ENCODE assay signal across 28 cellular contexts in genomic region chr1:4772294-4773010, GRCh38.
"Had no signal": no experiment of that assay in that cellular context is flagged by ENCODE, and none has a peak within 500 bp of the region (broad histone marks: within the 10 kb centered on the region; RNA-seq: fewer than 3 reads in every experiment).

No MANE protein-coding gene starts in this region.

- FAIRE-seq: keratinocyte had no signal

- H3K4me2 ChIP-seq: hepatocyte, smooth muscle cell had no signal

- H3K36me3 Mint-ChIP-seq: naive thymus-derived CD8-positive, alpha-beta T cell; stimulated activated naive B cell treated with anti-CD40 and anti-IgM and Interleukin-4, amounts not matched to agents 10 μg/mL and 1 μg/mL and 100 μg/mL, for 72 hours had no signal

- H3K4me3 ChIP-seq: heart right ventricle, hepatocyte, left lung, lower lobe of right lung, ovary, right atrium auricular region, right lobe of liver, smooth muscle cell, stomach, testis, thyroid gland, transverse colon, upper lobe of left lung, vagina had no signal

- H2AFZ ChIP-seq: hepatocyte had no signal

- H3K4me3 Mint-ChIP-seq: naive thymus-derived CD8-positive, alpha-beta T cell; nephron; neural crest cell; stimulated activated naive B cell treated with anti-CD40 and anti-IgM and Interleukin-4, amounts not matched to agents 10 μg/mL and 1 μg/mL and 100 μg/mL, for 72 hours had no signal

- H3K27ac Mint-ChIP-seq: naive thymus-derived CD8-positive, alpha-beta T cell; nephron; progenitor cell of endocrine pancreas; stimulated activated naive B cell treated with anti-CD40 and anti-IgM and Interleukin-4, amounts not matched to agents 10 μg/mL and 1 μg/mL and 100 μg/mL, for 72 hours had no signal

- H3K79me2 ChIP-seq: hepatocyte had no signal

- H3K27me3 Mint-ChIP-seq: naive thymus-derived CD8-positive, alpha-beta T cell had no signal

- H3K4me1 Mint-ChIP-seq: naive thymus-derived CD8-positive, alpha-beta T cell; stimulated activated naive B cell treated with anti-CD40 and anti-IgM and Interleukin-4, amounts not matched to agents 10 μg/mL and 1 μg/mL and 100 μg/mL, for 72 hours had no signal

- H3K27ac ChIP-seq: heart right ventricle, hepatocyte, left lung, lower lobe of right lung, neutrophil, ovary, right atrium auricular region, right lobe of liver, stomach, testis, thyroid gland, transverse colon, upper lobe of left lung, vagina had no signal

- H3K36me3 ChIP-seq: heart right ventricle, left lung, lower lobe of right lung, neutrophil, ovary, right atrium auricular region, right lobe of liver, stomach, thyroid gland, transverse colon, upper lobe of left lung, vagina had no signal

- H3K9me3 Mint-ChIP-seq: naive thymus-derived CD8-positive, alpha-beta T cell; nephron; neural crest cell; stimulated activated naive B cell treated with anti-CD40 and anti-IgM and Interleukin-4, amounts not matched to agents 10 μg/mL and 1 μg/mL and 100 μg/mL, for 72 hours had no signal

- DNase-seq: heart right ventricle; left colon; lower lobe of right lung; occipital lobe; ovary; right lobe of liver; stimulated activated CD4-positive, alpha-beta T cell treated with anti-CD3 and anti-CD28 coated beads, Interleukin-12 subunit alpha, Interleukin-12 subunit beta, amount 100 ng/mL, for 4 hours; stimulated activated CD4-positive, alpha-beta T cell treated with anti-CD3 and anti-CD28 coated beads, Interleukin-15, amount 100 ng/mL, for 24 hours; stimulated activated CD4-positive, alpha-beta T cell treated with anti-CD3 and anti-CD28 coated beads, Interleukin-2, amount 100 ng/mL, for 24 hours; stimulated activated CD4-positive, alpha-beta T cell treated with anti-CD3 and anti-CD28 coated beads, Interleukin-4, amount 100 ng/mL, for 1 hour; stimulated activated naive B cell treated with anti-CD40 and anti-IgM and Interleukin-4, amounts not matched to agents 10 μg/mL and 1 μg/mL and 100 μg/mL, for 72 hours; stimulated activated naive CD8-positive, alpha-beta T cell treated with anti-CD3 and anti-CD28 coated beads, Interleukin-15, Interleukin-2, amounts not matched to agents 100 U/mL and 50 U/mL, for 24 hours; stomach; testis; thyroid gland; transverse colon had no signal

- H3K9me3 ChIP-seq: heart right ventricle, left lung, lower lobe of right lung, neutrophil, ovary, right atrium auricular region, right lobe of liver, stomach, testis, thyroid gland, transverse colon, upper lobe of left lung, vagina had no signal

- H3K4me1 ChIP-seq: heart right ventricle, left lung, lower lobe of right lung, right atrium auricular region, right lobe of liver, stomach, testis, thyroid gland, transverse colon, upper lobe of left lung, vagina had no signal

- H3K27me3 ChIP-seq: hepatocyte, neutrophil, ovary, right atrium auricular region, right lobe of liver, testis, thyroid gland, transverse colon, upper lobe of left lung, vagina had no signal
